Comparison of ENCODE assay signal across 1 cellular context in the genomic region with DNA sequence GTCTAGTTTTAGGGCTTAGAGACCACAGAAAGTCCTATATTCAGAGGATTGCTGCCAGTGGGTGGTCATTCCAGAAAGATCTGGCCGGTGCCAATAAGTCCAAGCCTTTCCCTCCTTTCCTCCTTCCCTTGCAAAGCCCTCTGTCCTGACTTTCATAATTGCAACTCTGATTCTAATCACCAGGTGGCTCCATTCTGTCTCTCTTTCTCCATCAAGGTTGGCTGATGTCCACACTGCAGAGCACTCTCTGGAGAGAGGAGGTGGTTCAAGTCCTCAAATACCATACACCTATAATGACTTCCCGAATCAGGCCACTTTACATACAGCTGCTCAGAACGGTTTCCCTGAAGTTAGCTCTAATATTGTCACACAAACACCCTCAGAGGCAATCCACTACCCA.
TF ChIP-seq lines count a peak whose summit lies in the region.

No MANE protein-coding gene starts in this region.

TF ChIP-seq in K562, 482 proteins besides CTCF, POLR2A, EP300 and RAD21:
- TF ChIP-seq STAT5B (CRISPR knock-in tag; IDR thresholded peaks at IDR 0.05) (no peak), NFIC (IDR thresholded peaks at IDR 0.05) (peak; percentile 17; the same call in 1 of the 2 replicates)
